ENCODE assay signal across 2 cellular contexts in the genomic region with DNA sequence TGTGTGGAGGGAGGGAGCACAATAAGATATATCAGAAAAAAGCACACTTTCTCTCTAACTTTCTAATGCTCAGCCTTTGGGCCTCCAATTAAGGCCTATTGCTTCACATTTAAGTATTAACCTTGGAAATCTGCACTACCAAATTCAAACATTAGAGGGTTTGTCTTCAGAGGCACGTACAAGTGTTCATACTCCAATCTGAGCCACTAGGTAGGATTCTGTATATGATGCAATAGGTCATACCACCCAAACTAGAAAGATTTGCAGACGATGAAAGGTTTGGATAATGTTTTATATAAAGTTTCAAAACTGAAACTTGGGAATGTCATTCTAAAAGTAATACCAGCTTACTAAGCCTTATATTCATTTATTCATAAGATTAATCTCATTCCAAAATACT.
A peak's percentile ranks its signal among the peaks of the same experiment; 100 is the strongest.
TF ChIP-seq lines count a peak whose summit lies in the region.

No MANE protein-coding gene starts in this region.

TF ChIP-seq in HCT116, 20 proteins besides CTCF, POLR2A, EP300 and RAD21:
- no peak for TF ChIP-seq ZFX (IDR thresholded peaks at IDR 0.05)
- no peak for TF ChIP-seq SP1 (IDR thresholded peaks at IDR 0.05; ENCODE audit: low read depth)
- no peak for TF ChIP-seq CEBPB (IDR thresholded peaks at IDR 0.05; ENCODE audit: low read depth)
- TF ChIP-seq, protein P1, sequence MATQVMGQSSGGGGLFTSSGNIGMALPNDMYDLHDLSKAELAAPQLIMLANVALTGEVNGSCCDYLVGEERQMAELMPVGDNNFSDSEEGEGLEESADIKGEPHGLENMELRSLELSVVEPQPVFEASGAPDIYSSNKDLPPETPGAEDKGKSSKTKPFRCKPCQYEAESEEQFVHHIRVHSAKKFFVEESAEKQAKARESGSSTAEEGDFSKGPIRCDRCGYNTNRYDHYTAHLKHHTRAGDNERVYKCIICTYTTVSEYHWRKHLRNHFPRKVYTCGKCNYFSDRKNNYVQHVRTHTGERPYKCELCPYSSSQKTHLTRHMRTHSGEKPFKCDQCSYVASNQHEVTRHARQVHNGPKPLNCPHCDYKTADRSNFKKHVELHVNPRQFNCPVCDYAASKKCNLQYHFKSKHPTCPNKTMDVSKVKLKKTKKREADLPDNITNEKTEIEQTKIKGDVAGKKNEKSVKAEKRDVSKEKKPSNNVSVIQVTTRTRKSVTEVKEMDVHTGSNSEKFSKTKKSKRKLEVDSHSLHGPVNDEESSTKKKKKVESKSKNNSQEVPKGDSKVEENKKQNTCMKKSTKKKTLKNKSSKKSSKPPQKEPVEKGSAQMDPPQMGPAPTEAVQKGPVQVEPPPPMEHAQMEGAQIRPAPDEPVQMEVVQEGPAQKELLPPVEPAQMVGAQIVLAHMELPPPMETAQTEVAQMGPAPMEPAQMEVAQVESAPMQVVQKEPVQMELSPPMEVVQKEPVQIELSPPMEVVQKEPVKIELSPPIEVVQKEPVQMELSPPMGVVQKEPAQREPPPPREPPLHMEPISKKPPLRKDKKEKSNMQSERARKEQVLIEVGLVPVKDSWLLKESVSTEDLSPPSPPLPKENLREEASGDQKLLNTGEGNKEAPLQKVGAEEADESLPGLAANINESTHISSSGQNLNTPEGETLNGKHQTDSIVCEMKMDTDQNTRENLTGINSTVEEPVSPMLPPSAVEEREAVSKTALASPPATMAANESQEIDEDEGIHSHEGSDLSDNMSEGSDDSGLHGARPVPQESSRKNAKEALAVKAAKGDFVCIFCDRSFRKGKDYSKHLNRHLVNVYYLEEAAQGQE (IDR thresholded peaks at IDR 0.05; ENCODE audit: low read depth): no peak

TF ChIP-seq in H1, 55 proteins besides CTCF, POLR2A, EP300 and RAD21:
- no peak for TF ChIP-seq SP1 (IDR thresholded peaks at IDR 0.05; ENCODE audit: low read depth, low read length)
- TF ChIP-seq CEBPB (IDR thresholded peaks at IDR 0.05; ENCODE audit: low read depth, low read length): peak; percentile 34; the same call in 1 of the 2 replicates
